ENCODE assay signal across 19 cellular contexts in genomic region chrX:9670136-9670905, GRCh38.
DNase-seq lines count a peak whose midpoint lies in the region; ATAC-seq and TF ChIP-seq lines count a peak whose summit lies in the region.
"Had no signal": no experiment of that assay in that cellular context is flagged by ENCODE, and none has a peak within 500 bp of the region (broad histone marks: within the 10 kb centered on the region; RNA-seq: fewer than 3 reads in every experiment).

No MANE protein-coding gene starts in this region.

- TF ChIP-seq CTCF in nephron (IDR thresholded peaks at IDR 0.05; ENCODE audit: unreplicated experiment in 3 of 3) = no peak

- no peak overlapping the region for H3K4me3 Mint-ChIP-seq in nephron
- H3K4me3 Mint-ChIP-seq: CD4-positive, alpha-beta memory T cell; stimulated activated effector memory CD8-positive, alpha-beta T cell treated with anti-CD3 and anti-CD28 coated beads, Interleukin-12 subunit alpha, Interleukin-12 subunit beta, amount 100 ng/mL, for 72 hours had no signal

- peaks cover 41% of the 10 kb centered on the region for H3K36me3 Mint-ChIP-seq in nephron (ENCODE audit: low read depth)
- H3K36me3 Mint-ChIP-seq: stimulated activated effector memory CD8-positive, alpha-beta T cell treated with anti-CD3 and anti-CD28 coated beads, Interleukin-12 subunit alpha, Interleukin-12 subunit beta, amount 100 ng/mL, for 72 hours had no signal

- DNase-seq in ELR (ENCODE audit: low read depth) = peak; percentile 29
- peak; percentile 16 for DNase-seq in NCI-H226
- DNase-seq in dermis microvascular lymphatic vessel endothelial cell (ENCODE audit: low read depth in 2 of 2) = peak; percentile 11 to 45
- no peak for DNase-seq in GM03348 (ENCODE audit: low spot score)
- no peak for DNase-seq in activated CD4-positive, alpha-beta T cell treated with anti-CD3 and anti-CD28 coated beads for 4 hours
- no peak for DNase-seq in DMS53 (lab: John Stamatoyannopoulos, UW)
- DNase-seq: activated CD4-positive, alpha-beta T cell treated with anti-CD3 and anti-CD28 coated beads for 1 hour; activated CD8-positive, alpha-beta memory T cell treated with anti-CD3 and anti-CD28 coated beads, Interleukin-2, amount 50 U/mL, for 4 hours; activated naive CD4-positive, alpha-beta T cell; brain microvascular endothelial cell; CD4-positive, alpha-beta memory T cell; effector memory CD4-positive, alpha-beta T cell; gastrocnemius medialis; NCI-H2227 treated with DMSO at 0.1 percent for 48 hours; NK-92 treated with Interleukin-12 subunit alpha and Interleukin-12 subunit beta, amount 100 ng/mL, for 24 hours; T-helper 9 cell had no signal

- peaks cover 16% of the 10 kb centered on the region for H3K9me3 Mint-ChIP-seq in nephron
- H3K9me3 Mint-ChIP-seq: CD4-positive, alpha-beta memory T cell; stimulated activated effector memory CD8-positive, alpha-beta T cell treated with anti-CD3 and anti-CD28 coated beads, Interleukin-12 subunit alpha, Interleukin-12 subunit beta, amount 100 ng/mL, for 72 hours had no signal

- peak overlapping the region; percentile 36 to 66 (median 52) for H3K27ac Mint-ChIP-seq in nephron
- H3K27ac Mint-ChIP-seq: stimulated activated effector memory CD8-positive, alpha-beta T cell treated with anti-CD3 and anti-CD28 coated beads, Interleukin-12 subunit alpha, Interleukin-12 subunit beta, amount 100 ng/mL, for 72 hours had no signal

- no peak for ATAC-seq in HG03139 (IDR thresholded peaks at IDR 0.05; ENCODE audit: unreplicated experiment)
- ATAC-seq: gastrocnemius medialis; stimulated activated effector memory CD8-positive, alpha-beta T cell treated with anti-CD3 and anti-CD28 coated beads, Interleukin-12 subunit alpha, Interleukin-12 subunit beta, amount 100 ng/mL, for 72 hours had no signal

- H3K27me3 Mint-ChIP-seq in nephron (ENCODE audit: low read depth) = no peaks in the 10 kb centered on the region
- H3K27me3 Mint-ChIP-seq: CD4-positive, alpha-beta memory T cell had no signal

- peaks cover 13% of the 10 kb centered on the region for H3K4me1 Mint-ChIP-seq in nephron

Comparison
In these comparisons a context has a peak if more than half of its experiments do, and no peak if none do; other contexts are left out.
1. DNase-seq: peak in ELR (single experiment), NCI-H226 (single experiment) and dermis microvascular lymphatic vessel endothelial cell (2 of 2); none in GM03348 (single experiment), activated CD4-positive, alpha-beta T cell treated with anti-CD3 and anti-CD28 coated beads for 4 hours (0 of 2) and DMS53 (single experiment).